Comparison of ENCODE assay signal across 1 cellular context in genomic region chr12:3752741-3753486, GRCh38.
TF ChIP-seq lines count a peak whose summit lies in the region.

A gene with protein sequence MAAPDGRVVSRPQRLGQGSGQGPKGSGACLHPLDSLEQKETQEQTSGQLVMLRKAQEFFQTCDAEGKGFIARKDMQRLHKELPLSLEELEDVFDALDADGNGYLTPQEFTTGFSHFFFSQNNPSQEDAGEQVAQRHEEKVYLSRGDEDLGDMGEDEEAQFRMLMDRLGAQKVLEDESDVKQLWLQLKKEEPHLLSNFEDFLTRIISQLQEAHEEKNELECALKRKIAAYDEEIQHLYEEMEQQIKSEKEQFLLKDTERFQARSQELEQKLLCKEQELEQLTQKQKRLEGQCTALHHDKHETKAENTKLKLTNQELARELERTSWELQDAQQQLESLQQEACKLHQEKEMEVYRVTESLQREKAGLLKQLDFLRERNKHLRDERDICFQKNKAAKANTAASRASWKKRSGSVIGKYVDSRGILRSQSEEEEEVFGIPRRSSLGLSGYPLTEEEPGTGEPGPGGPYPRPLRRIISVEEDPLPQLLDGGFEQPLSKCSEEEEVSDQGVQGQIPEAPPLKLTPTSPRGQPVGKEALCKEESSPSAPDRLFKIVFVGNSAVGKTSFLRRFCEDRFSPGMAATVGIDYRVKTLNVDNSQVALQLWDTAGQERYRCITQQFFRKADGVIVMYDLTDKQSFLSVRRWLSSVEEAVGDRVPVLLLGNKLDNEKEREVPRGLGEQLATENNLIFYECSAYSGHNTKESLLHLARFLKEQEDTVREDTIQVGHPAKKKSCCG (minus strand): TSS chr12:3753109. CDS start chr12:3696999, 56,110 bp downstream.

TF ChIP-seq in K562, 482 proteins besides CTCF, POLR2A, EP300 and RAD21 (continued from another document):
- TF ChIP-seq ATF6 (CRISPR knock-in tag; IDR thresholded peaks at IDR 0.05) (no peak), SREBF1 (IDR thresholded peaks at IDR 0.05; ENCODE audit: borderline replicate concordance, low read depth, low read length) (no peak), TAF1 (IDR thresholded peaks at IDR 0.05; ENCODE audit: control insufficient read depth, extremely low read depth, insufficient read depth, low read length, severe bottlenecking) (peak; percentile 43), SRSF3 (IDR thresholded peaks at IDR 0.05; ENCODE audit: insufficient read depth, low read length) (no peak), ZBTB43 (CRISPR knock-in tag; IDR thresholded peaks at IDR 0.05) (no peak), RCOR1 (IDR thresholded peaks at IDR 0.05; ENCODE audit: borderline replicate concordance in 1 of 2, low read depth in 2 of 2, low read length in 2 of 2) (peak in 1 of 2 experiments; percentile 29; a peak in 1 of 4 replicates), CREB1 (IDR thresholded peaks at IDR 0.05) (no peak), CREB1 (CRISPR knock-in tag; IDR thresholded peaks at IDR 0.05) (no peak), CEBPZ (IDR thresholded peaks at IDR 0.05; ENCODE audit: borderline replicate concordance, low read depth, low read length) (no peak), TBP (optimal IDR thresholded peaks at IDR 0.05; ENCODE audit: low read depth, low read length) (peak; percentile 44), POLR2AphosphoS5 (IDR thresholded peaks at IDR 0.05; ENCODE audit: control insufficient read depth, insufficient read depth, low read depth, low read length) (peak; percentile 41; the same call in 1 of the 2 replicates), ATF7 (IDR thresholded peaks at IDR 0.05) (no peak), LCOR (CRISPR knock-in tag; IDR thresholded peaks at IDR 0.05) (no peak), MBD2 (IDR thresholded peaks at IDR 0.05; ENCODE audit: borderline replicate concordance, low read depth) (no peak), GMEB1 (CRISPR knock-in tag; IDR thresholded peaks at IDR 0.05) (no peak), RHOXF2B (CRISPR knock-in tag; conservative IDR thresholded peaks at IDR 0.05) (no peak), SIX5 (IDR thresholded peaks at IDR 0.05; ENCODE audit: borderline replicate concordance in 1 of 2, insufficient read depth in 1 of 2, low read depth in 1 of 2, low read length in 2 of 2) (no peak), LEF1 (IDR thresholded peaks at IDR 0.05) (no peak), ZNF175 (CRISPR knock-in tag; IDR thresholded peaks at IDR 0.05; ENCODE audit: low read depth) (no peak), CTBP1 (IDR thresholded peaks at IDR 0.05; ENCODE audit: borderline replicate concordance) (peak; percentile 65; the same call in 1 of the 2 replicates), HCFC1 (IDR thresholded peaks at IDR 0.05; ENCODE audit: low read depth, low read length) (no peak), RBM14 (IDR thresholded peaks at IDR 0.05; ENCODE audit: borderline replicate concordance, insufficient read depth, low read depth, low read length) (no peak), XRCC5 (IDR thresholded peaks at IDR 0.05; ENCODE audit: low read depth, low read length) (no peak), RFX5 (IDR thresholded peaks at IDR 0.05; ENCODE audit: low read depth, low read length) (no peak), NFYB (IDR thresholded peaks at IDR 0.05; ENCODE audit: extremely low read depth, insufficient read length) (no peak), MNT (conservative IDR thresholded peaks at IDR 0.05) (peak; percentile 5 to 7; a peak in 2 of 4 replicates), TAL1 (IDR thresholded peaks at IDR 0.05) (no peak), ZFP30 (CRISPR knock-in tag; IDR thresholded peaks at IDR 0.05; ENCODE audit: borderline replicate concordance) (no peak), SMAD4 (CRISPR knock-in tag; conservative IDR thresholded peaks at IDR 0.05) (peak; percentile 61), PRPF4 (IDR thresholded peaks at IDR 0.05; ENCODE audit: insufficient read depth, low read depth, low read length, poor library complexity, severe bottlenecking) (no peak), FOXM1 (IDR thresholded peaks at IDR 0.05; ENCODE audit: low read depth) (no peak), FOXM1 (CRISPR knock-in tag; IDR thresholded peaks at IDR 0.05; ENCODE audit: low read depth) (no peak), SMARCE1 (IDR thresholded peaks at IDR 0.05) (no peak), CHD4 (IDR thresholded peaks at IDR 0.05; ENCODE audit: insufficient read depth, insufficient replicate concordance, low read depth, low read length, poor library complexity, severe bottlenecking) (no peak), NEUROD1 (IDR thresholded peaks at IDR 0.05; ENCODE audit: borderline replicate concordance, low read depth, low read length, partially characterized antibody) (no peak)
- TF ChIP-seq, protein P1, sequence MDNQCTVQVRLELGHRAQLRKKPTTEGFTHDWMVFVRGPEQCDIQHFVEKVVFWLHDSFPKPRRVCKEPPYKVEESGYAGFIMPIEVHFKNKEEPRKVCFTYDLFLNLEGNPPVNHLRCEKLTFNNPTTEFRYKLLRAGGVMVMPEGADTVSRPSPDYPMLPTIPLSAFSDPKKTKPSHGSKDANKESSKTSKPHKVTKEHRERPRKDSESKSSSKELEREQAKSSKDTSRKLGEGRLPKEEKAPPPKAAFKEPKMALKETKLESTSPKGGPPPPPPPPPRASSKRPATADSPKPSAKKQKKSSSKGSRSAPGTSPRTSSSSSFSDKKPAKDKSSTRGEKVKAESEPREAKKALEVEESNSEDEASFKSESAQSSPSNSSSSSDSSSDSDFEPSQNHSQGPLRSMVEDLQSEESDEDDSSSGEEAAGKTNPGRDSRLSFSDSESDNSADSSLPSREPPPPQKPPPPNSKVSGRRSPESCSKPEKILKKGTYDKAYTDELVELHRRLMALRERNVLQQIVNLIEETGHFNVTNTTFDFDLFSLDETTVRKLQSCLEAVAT (IDR thresholded peaks at IDR 0.05): no peak
